In the genomic region with DNA sequence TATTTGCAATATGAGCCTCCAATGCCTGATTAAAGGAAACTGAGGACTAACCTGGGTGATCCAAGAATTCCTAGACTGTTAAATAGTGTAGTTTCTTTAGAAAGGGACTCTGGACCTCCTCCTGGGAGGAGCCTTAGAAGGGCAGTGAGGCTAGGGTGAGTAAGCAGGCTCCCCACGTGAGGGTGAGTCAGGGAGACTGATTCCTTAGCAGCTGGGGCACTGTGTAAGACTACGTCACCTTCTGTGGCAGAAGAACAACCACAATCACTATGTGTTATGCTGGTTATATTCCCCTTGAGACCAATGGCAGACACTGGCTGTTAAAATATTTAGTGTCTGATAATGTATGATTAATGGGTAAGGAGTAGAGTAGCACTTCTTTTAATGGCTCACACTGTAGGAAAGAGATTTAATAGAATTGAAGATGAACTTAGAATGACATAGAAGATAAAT, we compare ENCODE assay signal across 8 cellular contexts. TPM values are rescaled to one million over a fixed set of nuclear protein-coding genes. Genes with fewer than 3 reads are reported as not detected.
A peak's percentile ranks its signal among the peaks of the same experiment; 100 is the strongest.
DNase-seq lines count a peak whose midpoint lies in the region; ATAC-seq and TF ChIP-seq lines count a peak whose summit lies in the region.

No MANE protein-coding gene starts in this region.

- no peaks in the 10 kb centered on the region for H3K36me3 ChIP-seq in right atrium auricular region
- H3K36me3 ChIP-seq in colonic mucosa, result no peaks in the 10 kb centered on the region
- no peaks in the 10 kb centered on the region for H3K36me3 ChIP-seq in trophoblast cell (ENCODE audit: control insufficient read depth in 1 of 2, insufficient read depth in 2 of 2, low read length in 2 of 2)

- no peak overlapping the region for H3K23ac ChIP-seq in trophoblast cell (ENCODE audit: low read length)

- WGBS in trophoblast cell (ENCODE audit: extremely low coverage, insufficient coverage, insufficient read length), result no CpG with 5 or more reads among the region's 2 CpGs

- H4K91ac ChIP-seq in trophoblast cell (ENCODE audit: low read depth, low read length), result no peak overlapping the region

- no peak overlapping the region for H3K4me2 ChIP-seq in trophoblast cell (ENCODE audit: low read length)

- ATAC-seq in Right ventricle myocardium superior (ENCODE audit: poor library complexity) (no peak), HG02981 (IDR thresholded peaks at IDR 0.05; ENCODE audit: unreplicated experiment) (peak; percentile 95)

- H4K12ac ChIP-seq in trophoblast cell (ENCODE audit: low read depth, low read length), result no peak overlapping the region

- H3K79me1 ChIP-seq in trophoblast cell (ENCODE audit: low read length), result no peaks in the 10 kb centered on the region

- no peaks in the 10 kb centered on the region for H3K4me1 ChIP-seq in right atrium auricular region
- no peaks in the 10 kb centered on the region for H3K4me1 ChIP-seq in colonic mucosa
- H3K4me1 ChIP-seq in trophoblast cell (ENCODE audit: control insufficient read depth in 1 of 2, insufficient read depth in 2 of 2, low read length in 2 of 2), result peaks cover 0 to 3% of the 10 kb centered on the region in 2 experiments

- intact Hi-C loops in Right ventricle myocardium superior (cut with DNase I), result no loop called here
- intact Hi-C loops in colonic mucosa (cut with DNase I), result no loop called here

- H2BK12ac ChIP-seq in trophoblast cell (ENCODE audit: low read length), result no peak overlapping the region

- no peak overlapping the region for H2AK5ac ChIP-seq in trophoblast cell (ENCODE audit: low read length)

- H3K18ac ChIP-seq in trophoblast cell (ENCODE audit: low read length), result no peak overlapping the region

- H4K8ac ChIP-seq in trophoblast cell (ENCODE audit: low read depth, low read length), result no peak overlapping the region

- H2BK5ac ChIP-seq in trophoblast cell (ENCODE audit: low read depth, low read length, poor library complexity), result no peak overlapping the region

- H3K4me3 ChIP-seq in right atrium auricular region (no peak overlapping the region), colonic mucosa (no peak overlapping the region), trophoblast cell (ENCODE audit: low read depth, low read length) (no peak overlapping the region)

- H3K27ac ChIP-seq in right atrium auricular region (no peak overlapping the region), colonic mucosa (no peak overlapping the region), trophoblast cell (ENCODE audit: low read depth, low read length) (no peak overlapping the region)

- H3K27me3 ChIP-seq in right atrium auricular region, result no peaks in the 10 kb centered on the region
- H3K27me3 ChIP-seq in colonic mucosa, result no peaks in the 10 kb centered on the region
- no peaks in the 10 kb centered on the region for H3K27me3 ChIP-seq in trophoblast cell (ENCODE audit: insufficient read depth, low read length)

- H3K9ac ChIP-seq in colonic mucosa (ENCODE audit: low read depth in 2 of 2, low read length in 2 of 2), result no peak overlapping the region
- no peak overlapping the region for H3K9ac ChIP-seq in trophoblast cell (ENCODE audit: low read length)

- H3K9me3 ChIP-seq in right atrium auricular region, result no peaks in the 10 kb centered on the region
- H3K9me3 ChIP-seq in colonic mucosa, result no peaks in the 10 kb centered on the region
- H3K9me3 ChIP-seq in trophoblast cell (ENCODE audit: insufficient read depth, low read depth, low read length), result peaks cover 2% of the 10 kb centered on the region

- no peak overlapping the region for H3K14ac ChIP-seq in trophoblast cell (ENCODE audit: low read length)

- DNase-seq in right atrium auricular region (ENCODE audit: low spot score) (peak; percentile 60), Right ventricle myocardium superior (no peak), RKO (ENCODE audit: low spot score) (peak; percentile 96), colonic mucosa (peak; percentile 39), trophoblast cell (peak; percentile 90 to 92), ureter (ENCODE audit: low spot score) (no peak), RPMI8226 (no peak)

- no peak overlapping the region for H2BK120ac ChIP-seq in trophoblast cell (ENCODE audit: insufficient read depth, low read length, poor library complexity)

- no peak overlapping the region for H3K4ac ChIP-seq in trophoblast cell (ENCODE audit: low read depth, low read length)

- no peak for TF ChIP-seq CTCF in right atrium auricular region (IDR thresholded peaks at IDR 0.05)
- TF ChIP-seq CTCF in colonic mucosa (IDR thresholded peaks at IDR 0.05), result no peak

- no peaks in the 10 kb centered on the region for H3K79me2 ChIP-seq in trophoblast cell (ENCODE audit: control insufficient read depth, insufficient read depth, low read length, poor library complexity)

- H2AFZ ChIP-seq in trophoblast cell (ENCODE audit: insufficient read depth, low read length, poor library complexity), result no peak overlapping the region

RNA-seq across cellular contexts. Expression of gene SYT14, which starts 53.3 kb away (rescaled TPM):
- total RNA-seq in right atrium auricular region (under 1 TPM in 1 of 2 donors, not detected in 1; 0.04 TPM), Right ventricle myocardium superior (not detected), colonic mucosa (under 1 TPM; 0.03 to 0.07 TPM), ureter (0.05 TPM)
- polyA plus RNA-seq in trophoblast cell (2013), result 0.31 TPM in 2 replicates

RNA-seq across cellular contexts. Expression of gene UTP25, which starts 56.9 kb away (rescaled TPM):
- total RNA-seq in right atrium auricular region (1 to 10 TPM; 2.8 to 3.9 TPM), Right ventricle myocardium superior (2.1 TPM), colonic mucosa (1 to 10 TPM; 5.2 to 6.4 TPM), ureter (13.8 TPM)
- polyA plus RNA-seq in trophoblast cell (2013), result 2.8 TPM in 2 replicates

Comparison
In these comparisons a context has a peak if more than half of its experiments do, and no peak if none do; other contexts are left out.
1. DNase-seq: peak in right atrium auricular region (single experiment), RKO (single experiment), colonic mucosa (single experiment) and trophoblast cell (2 of 2); none in Right ventricle myocardium superior (single experiment), ureter (single experiment) and RPMI8226 (single experiment).